In the genomic region with DNA sequence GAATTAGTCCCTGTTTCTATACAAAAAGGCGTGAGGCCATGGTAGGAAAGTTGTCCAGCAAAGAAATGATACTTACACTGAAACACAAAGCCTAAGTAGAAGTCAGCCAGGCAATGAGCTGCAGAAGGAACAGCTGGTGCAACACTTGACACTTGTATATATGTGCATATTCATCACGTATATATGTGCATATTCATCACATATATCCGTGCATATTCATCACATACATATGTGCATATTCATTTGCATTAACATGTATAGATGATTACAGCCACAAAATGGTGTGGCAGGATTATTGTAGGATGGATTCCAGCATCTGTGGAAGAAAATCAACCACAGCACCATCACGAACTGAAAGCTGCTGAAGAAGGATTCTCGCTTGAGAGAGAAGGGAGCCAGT, we compare ENCODE assay signal across 24 cellular contexts.
"Had no signal": no experiment of that assay in that cellular context is flagged by ENCODE, and none has a peak within 500 bp of the region (broad histone marks: within the 10 kb centered on the region; RNA-seq: fewer than 3 reads in every experiment).

No MANE protein-coding gene starts in this region.

- H3K36me3 ChIP-seq: lower lobe of right lung, ovary, right atrium auricular region, right lobe of liver, spleen, suprapubic skin, thoracic aorta, tibial artery, upper lobe of right lung had no signal

- H3K4me3 ChIP-seq: lower lobe of right lung, ovary, right atrium auricular region, right lobe of liver, spleen, suprapubic skin, thoracic aorta, tibial artery, upper lobe of right lung had no signal

- DNase-seq: hippocampal formation; kidney glomerular epithelial cell; left cardiac atrium; lower lobe of right lung; mammary epithelial cell; mesenchymal stem cell; naive B cell; natural killer cell; ovary; right lobe of liver; small intestine; spleen; stimulated activated CD4-positive, alpha-beta T cell treated with anti-CD3 and anti-CD28 coated beads, Interleukin-4, amount 100 ng/mL, for 24 hours; stimulated activated naive CD4-positive, alpha-beta T cell; tibial artery; trophoblast cell; upper lobe of right lung had no signal

- H3K9me3 ChIP-seq: lower lobe of right lung, ovary, right atrium auricular region, right lobe of liver, suprapubic skin, thoracic aorta, tibial artery, upper lobe of right lung had no signal

- H3K27ac ChIP-seq: lower lobe of right lung, ovary, right atrium auricular region, right lobe of liver, spleen, suprapubic skin, thoracic aorta, tibial artery, upper lobe of right lung had no signal

- H3K27me3 ChIP-seq: ovary, right atrium auricular region, right lobe of liver, spleen, suprapubic skin, tibial artery, upper lobe of right lung had no signal

- ATAC-seq: left cardiac atrium; left lobe of liver; lower lobe of right lung; natural killer cell; right lobe of liver; stimulated activated effector memory CD8-positive, alpha-beta T cell treated with anti-CD3 and anti-CD28 coated beads, Interleukin-12 subunit alpha, Interleukin-12 subunit beta, amount 100 ng/mL, for 72 hours; upper lobe of right lung had no signal

- FAIRE-seq: keratinocyte, small intestine, urothelium cell line had no signal

- H3K4me1 ChIP-seq: lower lobe of right lung, right atrium auricular region, right lobe of liver, spleen, suprapubic skin, tibial artery, upper lobe of right lung had no signal
